31 cellular contexts compared by ENCODE assay signal in the genomic region with DNA sequence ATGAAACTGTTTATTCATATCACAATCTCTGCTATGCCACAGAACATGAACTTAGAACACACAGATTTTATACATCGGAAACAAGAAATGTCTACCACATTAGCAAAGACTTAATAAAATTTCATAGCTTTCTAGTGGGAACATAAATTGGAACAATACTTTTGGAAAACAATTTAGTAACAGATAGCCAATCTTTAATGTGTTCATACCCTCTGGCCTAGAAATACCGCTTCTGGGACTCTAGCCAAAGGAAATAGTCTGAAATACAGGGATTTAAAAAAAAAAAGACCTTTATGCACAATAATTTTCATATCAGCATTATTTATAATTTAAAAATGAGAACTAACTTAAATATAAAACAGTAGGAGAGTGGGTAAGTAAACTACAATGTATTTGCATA.
"Had no signal": no experiment of that assay in that cellular context is flagged by ENCODE, and none has a peak within 500 bp of the region (broad histone marks: within the 10 kb centered on the region; RNA-seq: fewer than 3 reads in every experiment).

No MANE protein-coding gene starts in this region.

- H3K36me3 Mint-ChIP-seq: stimulated activated naive B cell treated with anti-CD40 and anti-IgM and Interleukin-4, amounts not matched to agents 10 μg/mL and 1 μg/mL and 100 μg/mL, for 72 hours; type B pancreatic cell had no signal

- H3K9me3 Mint-ChIP-seq: activated B cell treated with CpG ODN at 0.5 μM for 24 hours; activated CD4-positive, alpha-beta memory T cell treated with anti-CD3 and anti-CD28 coated beads, Interleukin-2, amount 10 ng/mL, durations not matched to agents 7 days and 5 days; activated naive CD4-positive, alpha-beta T cell treated with anti-CD3 and anti-CD28 coated beads for 36 hours; activated naive CD8-positive, alpha-beta T cell treated with anti-CD3 and anti-CD28 coated beads, Interleukin-2, amount 10 ng/mL, durations not matched to agents 7 days and 5 days; activated T-cell treated with anti-CD3 and anti-CD28 coated beads, Interleukin-2, amount 50 U/mL, for 72 hours; endodermal cell; neural crest cell; stimulated activated naive B cell treated with anti-CD40 and anti-IgM and Interleukin-4, amounts not matched to agents 10 μg/mL and 1 μg/mL and 100 μg/mL, for 72 hours; type B pancreatic cell had no signal

- H3K27ac Mint-ChIP-seq: activated B cell treated with CpG ODN at 0.5 μM for 24 hours; activated CD4-positive, alpha-beta memory T cell treated with anti-CD3 and anti-CD28 coated beads, Interleukin-2, amount 10 ng/mL, durations not matched to agents 7 days and 5 days; activated CD4-positive, alpha-beta T cell treated with anti-CD3 and anti-CD28 coated beads for 36 hours; activated naive CD4-positive, alpha-beta T cell treated with anti-CD3 and anti-CD28 coated beads for 36 hours; activated naive CD8-positive, alpha-beta T cell treated with anti-CD3 and anti-CD28 coated beads, Interleukin-2, amount 10 ng/mL, durations not matched to agents 7 days and 5 days; activated T-cell treated with anti-CD3 and anti-CD28 coated beads, Interleukin-2, amount 50 U/mL, for 72 hours; endodermal cell; stimulated activated naive B cell treated with anti-CD40 and anti-IgM and Interleukin-4, amounts not matched to agents 10 μg/mL and 1 μg/mL and 100 μg/mL, for 72 hours; type B pancreatic cell had no signal

- H3K27me3 Mint-ChIP-seq: activated CD4-positive, alpha-beta T cell treated with anti-CD3 and anti-CD28 coated beads for 36 hours; stimulated activated naive B cell treated with anti-CD40 and anti-IgM and Interleukin-4, amounts not matched to agents 10 μg/mL and 1 μg/mL and 100 μg/mL, for 72 hours had no signal

- FAIRE-seq: frontal cortex, islet of Langerhans, small intestine had no signal

- H3K27ac ChIP-seq: brain microvascular endothelial cell, colonic mucosa, epithelial cell of prostate, SJSA1, testis had no signal

- H3K27me3 ChIP-seq: brain microvascular endothelial cell, colonic mucosa, SJSA1, testis had no signal

- H3K9me3 ChIP-seq: colonic mucosa, mucosa of descending colon, SJSA1, testis had no signal

- H3K36me3 ChIP-seq: brain microvascular endothelial cell, colonic mucosa, SJSA1 had no signal

- H3K4me1 Mint-ChIP-seq: activated B cell treated with CpG ODN at 0.5 μM for 24 hours; activated CD4-positive, alpha-beta T cell treated with anti-CD3 and anti-CD28 coated beads for 36 hours; stimulated activated naive B cell treated with anti-CD40 and anti-IgM and Interleukin-4, amounts not matched to agents 10 μg/mL and 1 μg/mL and 100 μg/mL, for 72 hours had no signal

- H3K4me1 ChIP-seq: colonic mucosa, SJSA1 had no signal

- H3K4me3 Mint-ChIP-seq: activated B cell treated with CpG ODN at 0.5 μM for 24 hours; activated CD4-positive, alpha-beta memory T cell treated with anti-CD3 and anti-CD28 coated beads, Interleukin-2, amount 10 ng/mL, durations not matched to agents 7 days and 5 days; activated CD4-positive, alpha-beta T cell treated with anti-CD3 and anti-CD28 coated beads for 36 hours; activated naive CD4-positive, alpha-beta T cell treated with anti-CD3 and anti-CD28 coated beads for 36 hours; activated naive CD8-positive, alpha-beta T cell treated with anti-CD3 and anti-CD28 coated beads, Interleukin-2, amount 10 ng/mL, durations not matched to agents 7 days and 5 days; activated T-cell treated with anti-CD3 and anti-CD28 coated beads, Interleukin-2, amount 50 U/mL, for 72 hours; endodermal cell; neural crest cell; stimulated activated naive B cell treated with anti-CD40 and anti-IgM and Interleukin-4, amounts not matched to agents 10 μg/mL and 1 μg/mL and 100 μg/mL, for 72 hours; T-helper 17 cell; type B pancreatic cell had no signal

- DNase-seq: activated B cell treated with CpG ODN at 0.5 μM for 24 hours; activated CD4-positive, alpha-beta memory T cell treated with anti-CD3 and anti-CD28 coated beads, Interleukin-2, amount 10 ng/mL, durations not matched to agents 7 days and 5 days; activated CD4-positive, alpha-beta T cell treated with anti-CD3 and anti-CD28 coated beads for 36 hours; activated effector memory CD4-positive, alpha-beta T cell treated with Interleukin-2 at 50 U/mL for 16 hours; activated naive CD4-positive, alpha-beta T cell treated with anti-CD3 and anti-CD28 coated beads for 36 hours; activated naive CD8-positive, alpha-beta T cell treated with anti-CD3 and anti-CD28 coated beads, Interleukin-2, amount 10 ng/mL, durations not matched to agents 7 days and 5 days; activated T-cell treated with anti-CD3 and anti-CD28 coated beads, Interleukin-2, amount 50 U/mL, for 72 hours; brain microvascular endothelial cell; central memory CD4-positive, alpha-beta T cell; colonic mucosa; endodermal cell; head of caudate nucleus; hypothalamus; left colon; mesenchymal stem cell; mucosa of descending colon; occipital lobe; stimulated activated CD4-positive, alpha-beta T cell treated with anti-CD3 and anti-CD28 coated beads, Interleukin-15, amount 100 ng/mL, for 24 hours; stimulated activated CD4-positive, alpha-beta T cell treated with anti-CD3 and anti-CD28 coated beads, Interleukin-2, amount 100 ng/mL, for 48 hours; stimulated activated CD8-positive, alpha-beta memory T cell treated with anti-CD3 and anti-CD28 coated beads, Interleukin-4, amount 100 ng/mL, for 48 hours; stimulated activated naive B cell treated with anti-CD40 and anti-IgM and Interleukin-4, amounts not matched to agents 10 μg/mL and 1 μg/mL and 100 μg/mL, for 72 hours; SW 1271; T-helper 17 cell; testis had no signal

- H3K4me3 ChIP-seq: colonic mucosa, mucosa of descending colon, SJSA1, testis had no signal
